In genomic region chr10:5284311-5285057, GRCh38 we compare ENCODE assay signal across 8 cellular contexts.
A peak's percentile ranks its signal among the peaks of the same experiment; 100 is the strongest.
DNase-seq lines count a peak whose midpoint lies in the region; ATAC-seq, FAIRE-seq and TF ChIP-seq lines count a peak whose summit lies in the region.

No MANE protein-coding gene starts in this region.

- no peak for TF ChIP-seq EP300 in GM12878 (IDR thresholded peaks at IDR 0.05; ENCODE audit: borderline replicate concordance in 1 of 2, control insufficient read depth in 1 of 2, low read depth in 2 of 2, low read length in 2 of 2)

- H4K91ac ChIP-seq in trophoblast cell (ENCODE audit: low read depth, low read length) = no peak overlapping the region

- intact Hi-C loops in GM12878 (cut with micrococcal nuclease; ENCODE audit: unreplicated experiment) = no loop called here

- no peak overlapping the region for H3K14ac ChIP-seq in trophoblast cell (ENCODE audit: low read length)

- no peaks in the 10 kb centered on the region for H4K20me1 ChIP-seq in GM12878 (ENCODE audit: control insufficient read depth, insufficient read depth)

- no peak overlapping the region for H2BK12ac ChIP-seq in trophoblast cell (ENCODE audit: low read length)

- ATAC-seq in GM12878 (peak; percentile 74), GM21515 (IDR thresholded peaks at IDR 0.05; ENCODE audit: unreplicated experiment) (no peak)

- in situ Hi-C loops in GM12878 (cut with MboI) = loop anchor here (10.0 kb wide), 1 partner anchor 440 kb away; no protein-coding TSS in a partner anchor

- WGBS in GM12878 (ENCODE audit: insufficient coverage, insufficient replicate concordance, low lambda C conversion rate, missing lambda C conversion rate) = 21% methylated on average over 9 of the region's 9 CpGs
- no CpG with 5 or more reads among the region's 9 CpGs for WGBS in trophoblast cell (ENCODE audit: extremely low coverage, insufficient coverage, insufficient read length)

- H2AFZ ChIP-seq in GM12878 (ENCODE audit: control insufficient read depth, low read depth, low read length) (peak overlapping the region; percentile 12; the same call in 1 of the 2 replicates), trophoblast cell (ENCODE audit: insufficient read depth, low read length, poor library complexity) (no peak overlapping the region)

- POLR2A ChIA-PET in GM12878 (lab: Charles Lee) = no interaction called here

- H3K23ac ChIP-seq in trophoblast cell (ENCODE audit: low read length) = no peak overlapping the region

- no peak for TF ChIP-seq POLR2A in GM12878 (IDR thresholded peaks at IDR 0.05; ENCODE audit: low read depth, low read length)

- no peak overlapping the region for H2AK5ac ChIP-seq in trophoblast cell (ENCODE audit: low read length)

- H3K27me3 ChIP-seq in GM12878 (replicated peaks in 1 of 2; ENCODE audit: control insufficient read depth in 2 of 2, insufficient read depth in 2 of 2, low read length in 1 of 2) (no peaks in the 10 kb centered on the region), trophoblast cell (ENCODE audit: insufficient read depth, low read length) (no peaks in the 10 kb centered on the region)

- RAD21 ChIA-PET in GM12878 (lab: Charles Lee; ENCODE audit: unreplicated experiment) = interaction anchor here (0.7 to 0.8 kb wide), 2 partner anchors 434 to 469 kb away, joined by 3 read pairs; no protein-coding TSS in a partner anchor

- H3K4ac ChIP-seq in trophoblast cell (ENCODE audit: low read depth, low read length) = no peak overlapping the region

- no peak overlapping the region for H2BK5ac ChIP-seq in trophoblast cell (ENCODE audit: low read depth, low read length, poor library complexity)

- no peak for FAIRE-seq in GM12878 (lab: Jason Lieb, UNC)

- H3K9ac ChIP-seq in GM12878 (ENCODE audit: control insufficient read depth, insufficient read depth, low read length) = no peak overlapping the region
- peak overlapping the region; percentile 25 for H3K9ac ChIP-seq in trophoblast cell (ENCODE audit: low read length)

- no TSS peak for BruUV-seq in GM12878 (replicated peaks; lab: Mats Ljungman, UMichigan)

- peak; percentile 33 for DNase-seq in stimulated activated CD4-positive, alpha-beta T cell treated with anti-CD3 and anti-CD28 coated beads, Interleukin-1b, Interleukin-23, amount 100 ng/mL, for 48 hours
- no peak for DNase-seq in stimulated activated CD4-positive, alpha-beta T cell treated with anti-CD3 and anti-CD28 coated beads, Interleukin-12 subunit alpha, Interleukin-12 subunit beta, amount 100 ng/mL, for 4 hours
- peak; percentile 59 to 71 for DNase-seq in Kasumi-1 (lab: John Stamatoyannopoulos, UW)
- DNase-seq in GM12878 (ENCODE audit: low read depth, low spot score) = no peak
- DNase-seq in trophoblast cell = peak; percentile 15 to 40
- no peak for DNase-seq in NCI-H2107 (lab: John Stamatoyannopoulos, UW)
- DNase-seq in SK-N-DZ (ENCODE audit: low spot score) = no peak

- H3K36me3 ChIP-seq in GM12878 (ENCODE audit: control insufficient read depth in 2 of 2, insufficient read depth in 2 of 2, low read length in 1 of 2) (no peaks in the 10 kb centered on the region), trophoblast cell (ENCODE audit: control insufficient read depth in 1 of 2, insufficient read depth in 2 of 2, low read length in 2 of 2) (no peaks in the 10 kb centered on the region)

- H2BK120ac ChIP-seq in trophoblast cell (ENCODE audit: insufficient read depth, low read length, poor library complexity) = no peak overlapping the region

- no peak overlapping the region for H4K8ac ChIP-seq in trophoblast cell (ENCODE audit: low read depth, low read length)

- no peak for TF ChIP-seq CTCF in GM12878 (IDR thresholded peaks at IDR 0.05 in 2 of 3, conservative IDR thresholded peaks at IDR 0.05 in 1 of 3; ENCODE audit: control insufficient read depth in 2 of 3, extremely low read depth in 1 of 3, insufficient read depth in 1 of 3, low read depth in 3 of 3, low read length in 3 of 3)

- no peak for TF ChIP-seq RAD21 in GM12878 (IDR thresholded peaks at IDR 0.05; ENCODE audit: insufficient read depth, low read depth, low read length)

- no peak overlapping the region for H3K4me2 ChIP-seq in GM12878 (ENCODE audit: control insufficient read depth, insufficient read depth)
- no peak overlapping the region for H3K4me2 ChIP-seq in trophoblast cell (ENCODE audit: low read length)

- H3K4me1 ChIP-seq in GM12878 (ENCODE audit: control insufficient read depth, insufficient read depth, low read length) (no peaks in the 10 kb centered on the region), trophoblast cell (ENCODE audit: control insufficient read depth in 1 of 2, insufficient read depth in 2 of 2, low read length in 2 of 2) (peaks cover 3 to 7% of the 10 kb centered on the region in 2 experiments)

- no peaks in the 10 kb centered on the region for H3K9me3 ChIP-seq in GM12878 (replicated peaks; ENCODE audit: control insufficient read depth, insufficient read depth, low read length)
- no peaks in the 10 kb centered on the region for H3K9me3 ChIP-seq in trophoblast cell (ENCODE audit: insufficient read depth, low read depth, low read length)

- CTCF ChIA-PET in GM12878 (lab: Yijun Ruan, JAX) = interaction anchor here (1.2 to 1.8 kb wide), 2 partner anchors 434 to 469 kb away, joined by 3 to 11 read pairs; no protein-coding TSS in a partner anchor

- no peak overlapping the region for H3K27ac ChIP-seq in GM12878 (ENCODE audit: control insufficient read depth, insufficient read depth)
- H3K27ac ChIP-seq in trophoblast cell (ENCODE audit: low read depth, low read length) = no peak overlapping the region

- no peak overlapping the region for H3K18ac ChIP-seq in trophoblast cell (ENCODE audit: low read length)

- no peak overlapping the region for H4K12ac ChIP-seq in trophoblast cell (ENCODE audit: low read depth, low read length)

- no peaks in the 10 kb centered on the region for H3K79me1 ChIP-seq in trophoblast cell (ENCODE audit: low read length)

- H3K4me3 ChIP-seq in GM12878 = no peak overlapping the region
- H3K4me3 ChIP-seq in trophoblast cell (ENCODE audit: low read depth, low read length) = no peak overlapping the region

- SMC1A ChIA-PET in GM12878 (lab: Charles Lee; ENCODE audit: uncharacterized antibody, unreplicated experiment) = interaction anchor here (0.6 to 1.2 kb wide), 2 partner anchors 110 to 348 kb away, joined by 3 read pairs; no protein-coding TSS in a partner anchor

- no peaks in the 10 kb centered on the region for H3K79me2 ChIP-seq in GM12878 (ENCODE audit: control insufficient read depth, insufficient read depth, low read length)
- H3K79me2 ChIP-seq in trophoblast cell (ENCODE audit: control insufficient read depth, insufficient read depth, low read length, poor library complexity) = no peaks in the 10 kb centered on the region

TF ChIP-seq in GM12878, 131 proteins besides CTCF, POLR2A, EP300 and RAD21:
- TF ChIP-seq RFX5 (IDR thresholded peaks at IDR 0.05; ENCODE audit: low read depth, low read length) (no peak), SPI1 (IDR thresholded peaks at IDR 0.05; ENCODE audit: borderline replicate concordance, insufficient read depth, low read depth, low read length) (peak; percentile 15; the same call in 1 of the 2 replicates), ATF2 (IDR thresholded peaks at IDR 0.05; ENCODE audit: low read length) (no peak)

Comparison
In these comparisons a context has a peak if more than half of its experiments do, and no peak if none do; other contexts are left out.
1. DNase-seq: peak in stimulated activated CD4-positive, alpha-beta T cell treated with anti-CD3 and anti-CD28 coated beads, Interleukin-1b, Interleukin-23, amount 100 ng/mL, for 48 hours (single experiment), Kasumi-1 (2 of 2) and trophoblast cell (2 of 2); none in stimulated activated CD4-positive, alpha-beta T cell treated with anti-CD3 and anti-CD28 coated beads, Interleukin-12 subunit alpha, Interleukin-12 subunit beta, amount 100 ng/mL, for 4 hours (single experiment), GM12878 (single experiment), NCI-H2107 (single experiment) and SK-N-DZ (single experiment).